ENCODE assay signal across 17 cellular contexts in genomic region chr2:144946263-144946662, GRCh38.
DNase-seq lines count a peak whose midpoint lies in the region; ATAC-seq, FAIRE-seq and TF ChIP-seq lines count a peak whose summit lies in the region.
"Had no signal": no experiment of that assay in that cellular context is flagged by ENCODE, and none has a peak within 500 bp of the region (broad histone marks: within the 10 kb centered on the region; RNA-seq: fewer than 3 reads in every experiment).

No MANE protein-coding gene starts in this region.

- H3K4me3 ChIP-seq in adipocyte (ENCODE audit: low read length) (no peak overlapping the region), mesenchymal stem cell (ENCODE audit: insufficient read depth in 1 of 2, low read depth in 1 of 2, low read length in 2 of 2) (no peak overlapping the region)
- H3K4me3 ChIP-seq: SJSA1, smooth muscle cell, uterus had no signal

- H2AK5ac ChIP-seq in mesenchymal stem cell (ENCODE audit: low read length, severe bottlenecking): no peak overlapping the region

- TF ChIP-seq POLR2A in H54 (IDR thresholded peaks at IDR 0.05; ENCODE audit: low read depth, low read length): no peak

- no peak for ATAC-seq in HG03045 (IDR thresholded peaks at IDR 0.05; ENCODE audit: unreplicated experiment)
- ATAC-seq: activated CD4-positive, CD25-positive, alpha-beta regulatory T cell treated with anti-CD3 and anti-CD28 coated beads, Interleukin-2, amount 50 U/mL, for 24 hours; natural killer cell had no signal

- H3K9ac ChIP-seq in adipocyte (ENCODE audit: low read length): no peak overlapping the region
- H3K9ac ChIP-seq in mesenchymal stem cell (ENCODE audit: low read length): no peak overlapping the region

- H3K27ac ChIP-seq in mesenchymal stem cell (ENCODE audit: low read length, poor library complexity, severe bottlenecking): no peak overlapping the region
- H3K27ac ChIP-seq: brain microvascular endothelial cell, SJSA1, uterus had no signal

- no peak overlapping the region for H4K8ac ChIP-seq in mesenchymal stem cell (ENCODE audit: low read length)

- peak overlapping the region; percentile 75 for H4K91ac ChIP-seq in mesenchymal stem cell (ENCODE audit: low read length)

- peak overlapping the region; percentile 16 to 49 for H3K18ac ChIP-seq in mesenchymal stem cell (ENCODE audit: low read depth in 1 of 2, low read length in 2 of 2)

- no peak for DNase-seq in H54 (ENCODE audit: insufficient read length, low spot score)
- peak; percentile 15 for DNase-seq in MV-4-11 (lab: John Stamatoyannopoulos, UW)
- DNase-seq in adipocyte (ENCODE audit: low read depth): peak; percentile 19
- peak; percentile 15 for DNase-seq in mesenchymal stem cell
- DNase-seq in KG1 (lab: John Stamatoyannopoulos, UW): no peak
- no peak for DNase-seq in NCI-H1048 (lab: John Stamatoyannopoulos, UW)
- DNase-seq: activated naive CD8-positive, alpha-beta T cell treated with anti-CD3 and anti-CD28 coated beads, Interleukin-2, amount 10 ng/mL, durations not matched to agents 7 days and 5 days; brain microvascular endothelial cell; natural killer cell; NCI-H345; stimulated activated CD4-positive, alpha-beta T cell treated with anti-CD3 and anti-CD28 coated beads, Interleukin-4, amount 100 ng/mL, for 24 hours; uterus had no signal

- H3K4ac ChIP-seq in mesenchymal stem cell (ENCODE audit: low read depth in 1 of 2, low read length in 2 of 2): peak overlapping the region in 1 of 2 experiments; percentile 24

- no peaks in the 10 kb centered on the region for H3K27me3 ChIP-seq in adipocyte (replicated peaks; ENCODE audit: control insufficient read depth, insufficient read depth, low read length)
- no peaks in the 10 kb centered on the region for H3K27me3 ChIP-seq in mesenchymal stem cell (ENCODE audit: control insufficient read depth in 1 of 2, insufficient read depth in 1 of 2, low read length in 2 of 2)
- H3K27me3 ChIP-seq: brain microvascular endothelial cell, SJSA1, uterus had no signal

- H2BK5ac ChIP-seq in mesenchymal stem cell (ENCODE audit: low read depth, low read length, poor library complexity, severe bottlenecking): no peak overlapping the region

- H3K79me1 ChIP-seq in mesenchymal stem cell (replicated peaks; ENCODE audit: low read length, poor library complexity, severe bottlenecking): no peaks in the 10 kb centered on the region

- no peak overlapping the region for H3K23ac ChIP-seq in mesenchymal stem cell (ENCODE audit: low read length in 2 of 2)

- peak overlapping the region; percentile 54 to 93 for H2BK12ac ChIP-seq in mesenchymal stem cell (ENCODE audit: low read length in 2 of 2)

- WGBS in mesenchymal stem cell: 0% methylated on average over 1 of the region's 1 CpG

- H3K14ac ChIP-seq in mesenchymal stem cell (ENCODE audit: low read length in 2 of 2): no peak overlapping the region

- H3K9me3 ChIP-seq in adipocyte (ENCODE audit: control insufficient read depth, low read length) (no peaks in the 10 kb centered on the region), mesenchymal stem cell (ENCODE audit: control insufficient read depth, low read length) (no peaks in the 10 kb centered on the region)
- H3K9me3 ChIP-seq: SJSA1, uterus had no signal

- peak; percentile 48 for FAIRE-seq in H54 (lab: Jason Lieb, UNC)
- FAIRE-seq: H1 had no signal

- H2BK120ac ChIP-seq in mesenchymal stem cell (ENCODE audit: low read depth, low read length): no peak overlapping the region

- no peak overlapping the region for H2BK15ac ChIP-seq in mesenchymal stem cell (ENCODE audit: low read depth, poor library complexity, severe bottlenecking)

- no peak overlapping the region for H2AFZ ChIP-seq in mesenchymal stem cell (ENCODE audit: low read depth, low read length)

- H3K4me1 ChIP-seq in adipocyte (ENCODE audit: control insufficient read depth, insufficient read depth, low read length) (peaks cover 42% of the 10 kb centered on the region), mesenchymal stem cell (ENCODE audit: control insufficient read depth, insufficient read depth, low read depth, low read length) (peaks cover 1% of the 10 kb centered on the region)

- H3K36me3 ChIP-seq in adipocyte (ENCODE audit: control insufficient read depth, insufficient read depth, low read length, severe bottlenecking): no peaks in the 10 kb centered on the region
- H3K36me3 ChIP-seq in mesenchymal stem cell (ENCODE audit: control insufficient read depth in 1 of 2, insufficient read depth in 2 of 2, low read depth in 1 of 2, low read length in 2 of 2): no peaks in the 10 kb centered on the region
- H3K36me3 ChIP-seq: brain microvascular endothelial cell, SJSA1, uterus had no signal

- no peak overlapping the region for H3K4me2 ChIP-seq in mesenchymal stem cell (ENCODE audit: low read length, poor library complexity, severe bottlenecking)
- H3K4me2 ChIP-seq: smooth muscle cell had no signal

Comparison
In these comparisons a context has a peak if more than half of its experiments do, and no peak if none do; other contexts are left out.
1. DNase-seq: peak in MV-4-11 (single experiment), adipocyte (single experiment) and mesenchymal stem cell (single experiment); none in H54 (single experiment), KG1 (single experiment) and NCI-H1048 (single experiment).